In the genomic region with DNA sequence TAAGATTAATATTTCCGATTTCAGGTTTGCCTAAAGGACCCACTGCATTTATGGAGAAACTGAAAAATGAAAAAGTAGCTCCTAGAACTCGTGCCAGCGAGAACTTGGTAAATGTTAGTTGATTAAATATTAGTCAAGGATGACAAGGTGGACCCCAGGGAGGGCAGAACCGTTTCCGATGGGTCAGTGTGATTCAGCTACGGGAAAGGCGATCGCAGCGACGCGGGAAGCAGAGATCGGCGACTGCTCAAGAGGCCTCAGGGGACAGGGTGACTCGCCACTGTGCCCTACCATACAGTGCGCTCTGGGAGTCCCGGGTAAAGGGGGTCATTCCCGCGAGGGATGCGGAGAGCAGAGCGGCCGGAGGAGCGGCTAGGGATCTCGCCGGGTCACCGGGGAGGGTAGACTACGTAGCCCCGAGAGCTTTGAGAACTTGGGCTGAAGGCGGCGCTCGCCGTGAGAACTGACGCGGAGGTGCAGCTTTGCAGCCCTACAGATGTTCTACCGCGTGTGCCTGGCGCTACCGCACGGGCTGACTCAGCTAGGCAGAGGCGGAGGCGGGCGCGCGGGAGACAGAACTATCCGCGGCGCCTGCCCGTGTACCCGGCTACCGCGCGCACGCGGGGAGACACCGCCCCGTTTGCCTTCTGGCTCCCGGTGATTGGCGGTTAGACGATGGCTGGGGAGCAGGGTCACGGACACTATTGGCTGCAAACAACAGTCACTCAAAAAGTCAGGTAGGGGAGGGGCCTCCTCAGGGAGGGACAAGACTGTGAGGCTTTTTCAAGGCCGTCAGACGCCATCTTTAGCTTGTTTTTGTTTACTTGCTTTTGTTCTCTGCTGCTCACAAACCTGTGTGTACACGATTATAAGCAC, we compare ENCODE assay signal across 8 cellular contexts. TPM values are rescaled to one million over a fixed set of nuclear protein-coding genes. Genes with fewer than 3 reads are reported as not detected.
DNase-seq lines count a peak whose midpoint lies in the region; ATAC-seq, FAIRE-seq and TF ChIP-seq lines count a peak whose summit lies in the region.

No MANE protein-coding gene starts in this region.

- DNase-seq in COLO829 (ENCODE audit: low spot score): peak; percentile 97
- peak; percentile 89 for DNase-seq in HS-5 (ENCODE audit: low read depth)
- DNase-seq in NK-92 treated with Interleukin-12 subunit alpha and Interleukin-12 subunit beta, amount 100 ng/mL, for 24 hours (lab: John Stamatoyannopoulos, UW): peak; percentile 95
- DNase-seq in activated CD8-positive, alpha-beta memory T cell treated with anti-CD3 and anti-CD28 coated beads for 48 hours (ENCODE audit: low read depth in 2 of 3, low spot score in 2 of 3): peak; percentile 72 to 95 (median 87)
- DNase-seq in H1 (ENCODE audit: low read depth in 1 of 2, low spot score in 2 of 2): peak; percentile 89 to 92
- DNase-seq in mesendoderm: peak; percentile 99
- peak; percentile 86 for DNase-seq in stimulated activated CD8-positive, alpha-beta memory T cell treated with anti-CD3 and anti-CD28 coated beads, Interleukin-15, amount 100 ng/mL, for 1 hour (ENCODE audit: low read depth)

- no peak for TF ChIP-seq EP300 in H1 (IDR thresholded peaks at IDR 0.05; ENCODE audit: borderline replicate concordance in 1 of 2, low read depth in 2 of 2, low read length in 2 of 2)

- peak overlapping the region; percentile 97 for H4K5ac ChIP-seq in H1 (ENCODE audit: insufficient read length, low read depth, low read length)
- H4K5ac ChIP-seq in mesendoderm (ENCODE audit: low read length): peak overlapping the region; percentile 99

- no peaks in the 10 kb centered on the region for H3K27me3 ChIP-seq in H1 (replicated peaks in 1 of 4; ENCODE audit: control insufficient read depth in 3 of 4, extremely low read depth in 1 of 4, insufficient read depth in 3 of 4, low read length in 3 of 4)
- no peaks in the 10 kb centered on the region for H3K27me3 ChIP-seq in mesendoderm (ENCODE audit: insufficient read depth, low read length, poor library complexity)

- H3K18ac ChIP-seq in H1 (ENCODE audit: extremely low read depth, low read length) (peak overlapping the region; percentile 99), mesendoderm (ENCODE audit: low read length) (peak overlapping the region; percentile 91)

- no peak overlapping the region for H2BK15ac ChIP-seq in H1 (ENCODE audit: low read length)
- no peak overlapping the region for H2BK15ac ChIP-seq in mesendoderm (replicated peaks; ENCODE audit: low read depth)

- peak overlapping the region; percentile 71 for H3K56ac ChIP-seq in H1 (replicated peaks; ENCODE audit: insufficient read length, low read depth, low read length)
- peak overlapping the region; percentile 100 for H3K56ac ChIP-seq in mesendoderm (ENCODE audit: low read length)

- ATAC-seq in GM19468 (IDR thresholded peaks at IDR 0.05; ENCODE audit: extremely low read depth, unreplicated experiment): peak; percentile 94

- H3K4me3 ChIP-seq in H1 (ENCODE audit: extremely low read depth in 1 of 4, insufficient read depth in 2 of 4, low read depth in 3 of 4, low read length in 4 of 4): peak overlapping the region; percentile 73 to 85 (median 76)
- peak overlapping the region; percentile 76 for H3K4me3 ChIP-seq in mesendoderm (ENCODE audit: low read length)

- H2BK20ac ChIP-seq in H1 (ENCODE audit: low read length): no peak overlapping the region

- H3K79me2 ChIP-seq in H1 (ENCODE audit: control insufficient read depth in 1 of 2, insufficient read depth in 2 of 2, low read length in 2 of 2): no peaks in the 10 kb centered on the region
- no peaks in the 10 kb centered on the region for H3K79me2 ChIP-seq in mesendoderm (ENCODE audit: control insufficient read depth, insufficient read depth, low read length)

- peak overlapping the region; percentile 95 for H4K91ac ChIP-seq in H1 (replicated peaks; ENCODE audit: insufficient read length, low read length)

- no peak for TF ChIP-seq RAD21 in H1 (IDR thresholded peaks at IDR 0.05 in 1 of 2, conservative IDR thresholded peaks at IDR 0.05 in 1 of 2; ENCODE audit: low read depth in 2 of 2, low read length in 2 of 2)

- H2AFZ ChIP-seq in H1 (ENCODE audit: low read length): peak overlapping the region; percentile 55

- peak; percentile 80 for FAIRE-seq in H1 (lab: Jason Lieb, UNC)

- peaks cover 6% of the 10 kb centered on the region for H3K23me2 ChIP-seq in H1 (ENCODE audit: low read depth, low read length)

- peak overlapping the region; percentile 80 to 82 for H3K4me2 ChIP-seq in H1 (ENCODE audit: insufficient read depth in 1 of 2, low read depth in 2 of 2, low read length in 2 of 2)
- H3K4me2 ChIP-seq in mesendoderm (ENCODE audit: low read length): peak overlapping the region; percentile 49

- peak overlapping the region; percentile 98; the same call in 1 of the 2 replicates for H4K8ac ChIP-seq in H1 (ENCODE audit: extremely low read depth, insufficient read depth, low read length)
- peak overlapping the region; percentile 30 for H4K8ac ChIP-seq in mesendoderm (ENCODE audit: low read depth, low read length)

- CTCF ChIA-PET in H1 (lab: Charles Lee; ENCODE audit: partially characterized antibody): interaction anchor here (0.7 to 4.1 kb wide), 22 partner anchors 9 to 230 kb away, joined by 3 to 60 read pairs (median 6); partner anchors contain the start of genes AJUBA, PSMB11 and PSMB5

- H4K20me1 ChIP-seq in H1 (replicated peaks in 1 of 2; ENCODE audit: control insufficient read depth in 1 of 2, insufficient read depth in 2 of 2, low read length in 2 of 2): no peaks in the 10 kb centered on the region

- H2AK5ac ChIP-seq in H1 (ENCODE audit: low read depth, low read length) (no peak overlapping the region; the same call in 1 of the 2 replicates), mesendoderm (ENCODE audit: low read length) (no peak overlapping the region)

- H3K36me3 ChIP-seq in H1 (ENCODE audit: control insufficient read depth in 2 of 4, insufficient read depth in 4 of 4, low read length in 3 of 4): no peaks in the 10 kb centered on the region
- H3K36me3 ChIP-seq in mesendoderm (ENCODE audit: control insufficient read depth, insufficient read depth, low read length): no peaks in the 10 kb centered on the region

- H2BK5ac ChIP-seq in H1 (ENCODE audit: low read depth, low read length) (peak overlapping the region; percentile 98), mesendoderm (ENCODE audit: low read length) (peak overlapping the region; percentile 94)

- peak in 1 of 3 experiments; percentile 27; a peak in 2 of 4 replicates for TF ChIP-seq CTCF in H1 (IDR thresholded peaks at IDR 0.05; ENCODE audit: control extremely low read depth in 1 of 3, insufficient read depth in 1 of 3, low read depth in 1 of 3, low read length in 3 of 3)

- peak overlapping the region; percentile 95; the same call in 1 of the 2 replicates for H2BK12ac ChIP-seq in H1 (ENCODE audit: low read depth, low read length)

- peak overlapping the region; percentile 80 for H3K4ac ChIP-seq in H1 (replicated peaks; ENCODE audit: insufficient read length, low read depth, low read length)
- H3K4ac ChIP-seq in mesendoderm (ENCODE audit: low read depth, low read length): peak overlapping the region; percentile 91

- WGBS in H1 (ENCODE audit: extremely low coverage in 1 of 2, insufficient coverage in 1 of 2, insufficient read length in 1 of 2, insufficient replicate concordance in 2 of 2, low coverage in 1 of 2, low lambda C conversion rate in 2 of 2, missing lambda C conversion rate in 1 of 2), 2 experiments: 4% methylated on average over 59 of the region's 62 CpGs; no CpG with 5 or more reads in 1 of the 2 experiments
- WGBS in mesendoderm (ENCODE audit: extremely low coverage, insufficient coverage, low lambda C conversion rate): no CpG with 5 or more reads among the region's 62 CpGs

- H3K14ac ChIP-seq in H1 (ENCODE audit: insufficient read length): peak overlapping the region; percentile 44

- H3K23ac ChIP-seq in H1 (ENCODE audit: insufficient read length) (no peak overlapping the region), mesendoderm (ENCODE audit: low read length) (peak overlapping the region; percentile 95)

- H3K9me3 ChIP-seq in H1 (ENCODE audit: insufficient read depth in 2 of 2, low read depth in 1 of 2, low read length in 1 of 2): no peaks in the 10 kb centered on the region

- H3K79me1 ChIP-seq in H1 (ENCODE audit: low read depth, low read length) (no peaks in the 10 kb centered on the region), mesendoderm (ENCODE audit: low read length) (no peaks in the 10 kb centered on the region)

- POLR2A ChIA-PET in H1 (lab: Charles Lee; ENCODE audit: partially characterized antibody): interaction anchor here (0.6 to 4.1 kb wide), 32 partner anchors 9 to 296 kb away, joined by 3 to 99 read pairs (median 6); partner anchors contain the start of genes ACIN1, AJUBA, C14orf119 and HAUS4

- H3K4me1 ChIP-seq in H1 (replicated peaks in 1 of 4; ENCODE audit: control insufficient read depth in 3 of 4, insufficient read depth in 4 of 4, low read length in 3 of 4) (peaks cover 4 to 7% (median 6%) of the 10 kb centered on the region in 4 experiments; a peak in 4 of 7 replicates), mesendoderm (ENCODE audit: control insufficient read depth, low read depth, low read length) (peaks cover 4% of the 10 kb centered on the region)

- H3K27ac ChIP-seq in H1 (ENCODE audit: low read depth, low read length) (peak overlapping the region; percentile 89), mesendoderm (ENCODE audit: low read depth, low read length) (peak overlapping the region; percentile 92)

- H2BK120ac ChIP-seq in H1 (replicated peaks; ENCODE audit: low read depth, low read length) (no peak overlapping the region), mesendoderm (ENCODE audit: low read depth, low read length) (peak overlapping the region; percentile 16)

- TF ChIP-seq POLR2A in H1 (IDR thresholded peaks at IDR 0.05; ENCODE audit: control extremely low read depth in 1 of 2, low read depth in 2 of 2, low read length in 2 of 2): peak; percentile 74 to 99

- H3K9ac ChIP-seq in H1 (replicated peaks in 1 of 4; ENCODE audit: extremely low read depth in 1 of 4, low read depth in 3 of 4, low read length in 3 of 4): peak overlapping the region; percentile 88 to 95 (median 92)
- peak overlapping the region; percentile 98 for H3K9ac ChIP-seq in mesendoderm (ENCODE audit: low read length)

RNA-seq across cellular contexts. Expression of gene C14orf93, which starts 3.2 kb away (rescaled TPM):
- total RNA-seq in H1 (2021; fragmentation: NEBNext Ultra II Directional; extraction: Animal tissue kit (Norgen Biotek cat#: 25700)): 7.4 and 7.8 TPM in 2 replicates
- polyA plus RNA-seq in H1 (2011; rRNA removed): 8.2 and 9.7 TPM in 2 replicates
- 10.0 TPM for polyA plus RNA-seq in H1 (2011; cell fraction: cytosol; rRNA removed)
- 17.6 TPM for polyA plus RNA-seq in H1 (2011; cell fraction: nucleus; rRNA removed)
- polyA plus RNA-seq in H1 (2012, experiment 1 of 2): 6.3 to 9.7 TPM (median 7.9 TPM) in 4 replicates
- 6.3 TPM for polyA plus RNA-seq in H1 (2012, experiment 2 of 2)
- 3.5 TPM for polyA plus RNA-seq in H1 (2013, experiment 1 of 2)
- 3.3 TPM for polyA plus RNA-seq in H1 (2013, experiment 2 of 2)
- polyA minus RNA-seq in H1 (2011; rRNA and poly(A)+ RNA removed): 22.5 and 22.6 TPM in 2 replicates
- 4.3 TPM for polyA minus RNA-seq in H1 (2011; cell fraction: cytosol; rRNA and poly(A)+ RNA removed)
- 6.5 TPM for polyA minus RNA-seq in H1 (2011; cell fraction: nucleus; rRNA and poly(A)+ RNA removed)
- 3.1 TPM for polyA plus RNA-seq in mesendoderm (2013, experiment 1 of 2)
- polyA plus RNA-seq in mesendoderm (2013, experiment 2 of 2): 3.5 TPM

RNA-seq across cellular contexts. Expression of gene AJUBA, which starts 24.4 kb away (rescaled TPM):
- 46.0 TPM in 2 replicates for total RNA-seq in H1 (2021; fragmentation: NEBNext Ultra II Directional; extraction: Animal tissue kit (Norgen Biotek cat#: 25700))
- 33.1 and 38.8 TPM in 2 replicates for polyA plus RNA-seq in H1 (2011; rRNA removed)
- 37.3 TPM for polyA plus RNA-seq in H1 (2011; cell fraction: cytosol; rRNA removed)
- 51.3 TPM for polyA plus RNA-seq in H1 (2011; cell fraction: nucleus; rRNA removed)
- polyA plus RNA-seq in H1 (2012, experiment 1 of 2): 35.5 to 45.4 TPM (median 41.3 TPM) in 4 replicates
- polyA plus RNA-seq in H1 (2012, experiment 2 of 2): 35.9 TPM
- 10.0 TPM for polyA plus RNA-seq in H1 (2013, experiment 1 of 2)
- 10.3 TPM for polyA plus RNA-seq in H1 (2013, experiment 2 of 2)
- polyA minus RNA-seq in H1 (2011; rRNA and poly(A)+ RNA removed): 153 and 192 TPM in 2 replicates
- 50.7 TPM for polyA minus RNA-seq in H1 (2011; cell fraction: cytosol; rRNA and poly(A)+ RNA removed)
- 105 TPM for polyA minus RNA-seq in H1 (2011; cell fraction: nucleus; rRNA and poly(A)+ RNA removed)
- 15.9 TPM for polyA plus RNA-seq in mesendoderm (2013, experiment 1 of 2)
- 17.6 TPM for polyA plus RNA-seq in mesendoderm (2013, experiment 2 of 2)

RNA-seq across cellular contexts. Expression of gene PSMB5, which starts 27.9 kb away (rescaled TPM):
- total RNA-seq in H1 (2021; fragmentation: NEBNext Ultra II Directional; extraction: Animal tissue kit (Norgen Biotek cat#: 25700)): 246 and 254 TPM in 2 replicates
- 402 and 510 TPM in 2 replicates for polyA plus RNA-seq in H1 (2011; rRNA removed)
- 415 TPM for polyA plus RNA-seq in H1 (2011; cell fraction: cytosol; rRNA removed)
- 246 TPM for polyA plus RNA-seq in H1 (2011; cell fraction: nucleus; rRNA removed)
- polyA plus RNA-seq in H1 (2012, experiment 1 of 2): 252 to 356 TPM (median 319 TPM) in 4 replicates
- polyA plus RNA-seq in H1 (2012, experiment 2 of 2): 310 TPM
- polyA plus RNA-seq in H1 (2013, experiment 1 of 2): 131 TPM
- polyA plus RNA-seq in H1 (2013, experiment 2 of 2): 133 TPM
- polyA minus RNA-seq in H1 (2011; rRNA and poly(A)+ RNA removed): 379 and 426 TPM in 2 replicates
- 145 TPM for polyA minus RNA-seq in H1 (2011; cell fraction: cytosol; rRNA and poly(A)+ RNA removed)
- 117 TPM for polyA minus RNA-seq in H1 (2011; cell fraction: nucleus; rRNA and poly(A)+ RNA removed)
- 202 TPM for polyA plus RNA-seq in mesendoderm (2013, experiment 1 of 2)
- polyA plus RNA-seq in mesendoderm (2013, experiment 2 of 2): 203 TPM

RNA-seq across cellular contexts. Expression of gene PSMB11, which starts 35.2 kb away (rescaled TPM):
- not detected in 2 replicates for total RNA-seq in H1 (2021; fragmentation: NEBNext Ultra II Directional; extraction: Animal tissue kit (Norgen Biotek cat#: 25700))
- polyA plus RNA-seq in H1 (2011; rRNA removed): not detected in 2 replicates
- 0.04 TPM for polyA plus RNA-seq in H1 (2011; cell fraction: cytosol; rRNA removed)
- polyA plus RNA-seq in H1 (2011; cell fraction: nucleus; rRNA removed): not detected
- not detected in 4 replicates for polyA plus RNA-seq in H1 (2012, experiment 1 of 2)
- not detected for polyA plus RNA-seq in H1 (2012, experiment 2 of 2)
- polyA plus RNA-seq in H1 (2013, experiment 1 of 2): not detected
- not detected for polyA plus RNA-seq in H1 (2013, experiment 2 of 2)
- polyA minus RNA-seq in H1 (2011; rRNA and poly(A)+ RNA removed): 0.15 TPM in 1 of 2 replicates, not detected in the other
- polyA minus RNA-seq in H1 (2011; cell fraction: cytosol; rRNA and poly(A)+ RNA removed): not detected
- not detected for polyA minus RNA-seq in H1 (2011; cell fraction: nucleus; rRNA and poly(A)+ RNA removed)
- not detected for polyA plus RNA-seq in mesendoderm (2013, experiment 1 of 2)
- polyA plus RNA-seq in mesendoderm (2013, experiment 2 of 2): not detected

RNA-seq across cellular contexts. Expression of gene HAUS4, which starts 49.9 kb away (rescaled TPM):
- 46.1 and 47.7 TPM in 2 replicates for total RNA-seq in H1 (2021; fragmentation: NEBNext Ultra II Directional; extraction: Animal tissue kit (Norgen Biotek cat#: 25700))
- 35.6 and 46.0 TPM in 2 replicates for polyA plus RNA-seq in H1 (2011; rRNA removed)
- polyA plus RNA-seq in H1 (2011; cell fraction: cytosol; rRNA removed): 53.6 TPM
- 45.6 TPM for polyA plus RNA-seq in H1 (2011; cell fraction: nucleus; rRNA removed)
- polyA plus RNA-seq in H1 (2012, experiment 1 of 2): 50.4 to 62.8 TPM (median 59.8 TPM) in 4 replicates
- polyA plus RNA-seq in H1 (2012, experiment 2 of 2): 55.5 TPM
- polyA plus RNA-seq in H1 (2013, experiment 1 of 2): 45.0 TPM
- 43.0 TPM for polyA plus RNA-seq in H1 (2013, experiment 2 of 2)
- 58.4 and 73.9 TPM in 2 replicates for polyA minus RNA-seq in H1 (2011; rRNA and poly(A)+ RNA removed)
- 29.0 TPM for polyA minus RNA-seq in H1 (2011; cell fraction: cytosol; rRNA and poly(A)+ RNA removed)
- polyA minus RNA-seq in H1 (2011; cell fraction: nucleus; rRNA and poly(A)+ RNA removed): 33.8 TPM
- 36.7 TPM for polyA plus RNA-seq in mesendoderm (2013, experiment 1 of 2)
- 35.9 TPM for polyA plus RNA-seq in mesendoderm (2013, experiment 2 of 2)

Comparison
In these comparisons a context has a peak if more than half of its experiments do, and no peak if none do; other contexts are left out.
1. Peak in every context shown above with its lines: DNase-seq, ATAC-seq, H3K4me3 ChIP-seq and H3K27ac ChIP-seq.